Comparison of ENCODE assay signal across 16 cellular contexts in the genomic region with DNA sequence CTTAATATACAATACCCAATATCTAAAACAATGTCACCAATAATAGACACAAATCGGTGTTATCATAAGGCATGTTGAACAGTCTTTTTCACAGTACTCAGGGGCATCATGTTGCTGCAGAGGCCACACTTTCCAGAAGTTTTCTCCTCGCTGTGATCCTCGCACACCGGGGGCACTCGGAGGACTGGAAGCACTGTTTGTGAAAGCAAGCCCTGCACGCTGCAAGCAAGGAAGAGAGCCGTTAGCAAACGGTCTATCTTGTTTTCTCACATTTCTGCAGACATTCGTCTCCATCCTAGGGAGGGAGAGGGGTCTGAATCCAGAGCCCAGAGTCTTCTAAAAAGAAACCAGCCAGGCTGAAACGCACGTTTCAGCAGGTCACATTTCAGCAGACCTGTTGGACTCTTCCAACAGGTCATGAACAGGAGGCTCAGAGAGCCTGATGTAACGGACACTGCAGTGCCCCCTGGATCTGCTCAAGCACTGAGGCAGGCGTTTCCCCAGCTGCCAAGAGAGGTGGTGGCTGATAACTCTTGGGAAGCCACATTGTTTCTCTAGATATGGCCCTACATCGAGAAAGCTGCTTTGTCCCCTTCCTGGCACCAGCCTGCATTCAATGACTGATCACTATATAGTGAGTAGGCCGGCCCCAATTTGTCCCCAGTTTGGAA. TPM values are rescaled to one million over a fixed set of nuclear protein-coding genes. Genes with fewer than 3 reads are reported as not detected.
"Had no signal": no experiment of that assay in that cellular context is flagged by ENCODE, and none has a peak within 500 bp of the region (broad histone marks: within the 10 kb centered on the region; RNA-seq: fewer than 3 reads in every experiment).

No MANE protein-coding gene starts in this region.

- ATAC-seq: activated CD4-positive, alpha-beta T cell treated with anti-CD3 and anti-CD28 coated beads for 36 hours; gastroesophageal sphincter; heart right ventricle; left cardiac atrium; naive thymus-derived CD4-positive, alpha-beta T cell; right cardiac atrium; stimulated activated naive CD8-positive, alpha-beta T cell treated with anti-CD3 and anti-CD28 coated beads, Interleukin-15, Interleukin-2, amounts not matched to agents 100 U/mL and 50 U/mL, for 24 hours had no signal

- H3K9me3 ChIP-seq: gastroesophageal sphincter, heart right ventricle, transverse colon, vagina had no signal

- H3K4me3 Mint-ChIP-seq: activated CD4-positive, alpha-beta memory T cell treated with anti-CD3 and anti-CD28 coated beads, Interleukin-2, amount 10 ng/mL, durations not matched to agents 7 days and 5 days; activated CD4-positive, alpha-beta T cell treated with anti-CD3 and anti-CD28 coated beads for 36 hours; activated T-cell treated with anti-CD3 and anti-CD28 coated beads, Interleukin-2, amount 50 U/mL, for 24 hours; naive thymus-derived CD4-positive, alpha-beta T cell had no signal

- H3K27me3 ChIP-seq: gastroesophageal sphincter, transverse colon, vagina had no signal

- H3K27ac Mint-ChIP-seq: activated CD4-positive, alpha-beta memory T cell treated with anti-CD3 and anti-CD28 coated beads, Interleukin-2, amount 10 ng/mL, durations not matched to agents 7 days and 5 days; activated T-cell treated with anti-CD3 and anti-CD28 coated beads, Interleukin-2, amount 50 U/mL, for 24 hours; progenitor cell of endocrine pancreas had no signal

- H3K27ac ChIP-seq: gastroesophageal sphincter, heart right ventricle, transverse colon, vagina had no signal

- DNase-seq: activated CD4-positive, alpha-beta memory T cell treated with anti-CD3 and anti-CD28 coated beads, Interleukin-2, amount 10 ng/mL, durations not matched to agents 7 days and 5 days; activated CD4-positive, alpha-beta T cell treated with anti-CD3 and anti-CD28 coated beads for 36 hours; activated naive CD4-positive, alpha-beta T cell treated with anti-CD3 and anti-CD28 coated beads, Interleukin-2, amount 50 U/mL, for 16 hours; activated T-cell treated with anti-CD3 and anti-CD28 coated beads, Interleukin-2, amount 50 U/mL, for 24 hours; heart right ventricle; left cardiac atrium; naive thymus-derived CD4-positive, alpha-beta T cell; occipital lobe; right cardiac atrium; small intestine; stimulated activated CD4-positive, alpha-beta T cell treated with anti-CD3 and anti-CD28 coated beads, Interleukin-4, amount 100 ng/mL, for 24 hours; stimulated activated naive CD8-positive, alpha-beta T cell treated with anti-CD3 and anti-CD28 coated beads, Interleukin-15, Interleukin-2, amounts not matched to agents 100 U/mL and 50 U/mL, for 24 hours; transverse colon had no signal

- H3K27me3 Mint-ChIP-seq: activated CD4-positive, alpha-beta T cell treated with anti-CD3 and anti-CD28 coated beads for 36 hours; activated T-cell treated with anti-CD3 and anti-CD28 coated beads, Interleukin-2, amount 50 U/mL, for 24 hours; progenitor cell of endocrine pancreas had no signal

RNA-seq across cellular contexts. Expression of gene RUBCNL, which starts 43.6 kb away (rescaled TPM):
- total RNA-seq: activated CD4-positive, alpha-beta memory T cell treated with anti-CD3 and anti-CD28 coated beads, Interleukin-2, amount 10 ng/mL, durations not matched to agents 7 days and 5 days had no signal
